ENCODE assay signal across 26 cellular contexts in the genomic region with DNA sequence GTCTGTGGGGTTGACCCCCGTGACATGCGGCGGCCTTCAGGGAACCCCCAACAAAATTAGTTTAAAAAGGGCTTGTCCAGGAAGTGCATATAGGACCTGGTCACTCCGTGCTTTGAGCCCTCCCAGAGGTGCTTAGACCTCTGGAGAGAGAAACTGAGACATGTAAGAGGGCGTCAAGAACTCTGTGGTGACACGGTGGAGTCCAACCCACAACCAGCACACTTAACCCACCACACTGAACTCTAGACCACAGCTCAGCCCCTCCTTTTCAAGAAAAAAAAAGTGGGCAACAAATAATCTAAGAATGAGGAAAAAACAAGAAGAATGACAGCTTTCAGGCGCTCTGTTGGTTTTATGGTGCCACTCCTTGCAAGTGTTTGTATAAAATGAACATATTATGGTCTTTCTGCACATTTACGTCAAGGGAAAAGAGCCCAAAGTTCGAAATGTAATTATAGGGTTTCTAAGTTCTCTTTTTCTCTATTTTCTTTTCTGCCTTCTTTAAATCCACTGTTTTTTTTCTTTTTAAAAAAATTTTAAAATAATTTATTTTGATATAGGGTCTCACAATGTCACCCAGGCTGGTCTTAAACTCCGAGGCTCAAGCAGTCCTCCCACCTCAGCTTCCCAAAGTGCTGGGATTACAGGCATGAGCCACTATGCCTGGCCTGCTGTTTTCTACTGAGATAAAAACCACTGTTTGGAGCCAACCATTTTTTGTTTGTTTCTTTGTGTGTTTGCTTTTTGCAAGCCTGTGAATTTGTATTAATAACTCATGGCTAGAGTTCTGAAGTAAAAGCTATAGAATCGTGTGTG. TPM values are rescaled to one million over a fixed set of nuclear protein-coding genes. Genes with fewer than 3 reads are reported as not detected.
DNase-seq lines count a peak whose midpoint lies in the region; ATAC-seq and TF ChIP-seq lines count a peak whose summit lies in the region.
"Had no signal": no experiment of that assay in that cellular context is flagged by ENCODE, and none has a peak within 500 bp of the region (broad histone marks: within the 10 kb centered on the region; RNA-seq: fewer than 3 reads in every experiment).

No MANE protein-coding gene starts in this region.

- H3K9me3 ChIP-seq in mesodermal cell (ENCODE audit: control insufficient read depth, low read length) = no peaks in the 10 kb centered on the region
- H3K9me3 ChIP-seq: gastroesophageal sphincter, prostate gland, SK-N-SH had no signal

- TF ChIP-seq CTCF in GM12865 (IDR thresholded peaks at IDR 0.05; ENCODE audit: insufficient read depth, low read depth, low read length, missing control alignments) = no peak
- no peak for TF ChIP-seq CTCF in GM10266 (IDR thresholded peaks at IDR 0.05; ENCODE audit: control insufficient read depth, insufficient read depth, low read depth, missing control alignments)

- H3K27ac ChIP-seq in mesodermal cell (ENCODE audit: low read depth, low read length, severe bottlenecking) = peak overlapping the region; percentile 72

- DNase-seq in GM12865 (ENCODE audit: low read depth) (peak; percentile 7), astrocyte of the hippocampus (ENCODE audit: low read depth, low spot score) (peak; percentile 39), smooth muscle cell of the brain vasculature (ENCODE audit: low read depth, low spot score) (peak; percentile 44), GM10266 (ENCODE audit: extremely low spot score) (no peak)
- no peak for DNase-seq in activated CD8-positive, alpha-beta memory T cell treated with anti-CD3 and anti-CD28 coated beads, Interleukin-2, amount 50 U/mL, for 4 hours
- DNase-seq: activated B cell treated with CpG ODN at 0.5 μM for 24 hours; activated CD8-positive, alpha-beta T cell treated with anti-CD3 and anti-CD28 coated beads for 36 hours; activated naive CD4-positive, alpha-beta T cell; activated T-cell treated with anti-CD3 and anti-CD28 coated beads, Interleukin-2, amount 50 U/mL, for 24 hours; amniotic stem cell; CD4-positive, alpha-beta T cell; central memory CD4-positive, alpha-beta T cell; effector CD4-positive, alpha-beta T cell; GF-D8; H9; Kasumi-1; NCI-H1092; NCI-H1930; SK-N-SH; stimulated activated CD4-positive, alpha-beta T cell treated with anti-CD3 and anti-CD28 coated beads, Interleukin-4, amount 100 ng/mL, for 4 hours; T-helper 9 cell had no signal

- no peaks in the 10 kb centered on the region for H3K36me3 ChIP-seq in mesodermal cell (ENCODE audit: control insufficient read depth, insufficient read depth, low read length)
- H3K36me3 ChIP-seq: gastroesophageal sphincter, prostate gland had no signal

- 84 to 87% methylated on average over 4 to 8 of the region's 11 CpGs for WGBS in mesodermal cell (ENCODE audit: insufficient coverage in 2 of 2), 2 experiments

- ATAC-seq in GM18502 (IDR thresholded peaks at IDR 0.05; ENCODE audit: poor library complexity, unreplicated experiment) (no peak), HG03442 (IDR thresholded peaks at IDR 0.05; ENCODE audit: unreplicated experiment) (no peak)
- ATAC-seq: activated CD8-positive, alpha-beta T cell treated with anti-CD3 and anti-CD28 coated beads for 36 hours; gastroesophageal sphincter had no signal

- H3K4me1 ChIP-seq in mesodermal cell (ENCODE audit: control insufficient read depth, insufficient read depth, low read length, poor library complexity, severe bottlenecking) = peaks cover 19% of the 10 kb centered on the region
- H3K4me1 ChIP-seq: prostate gland had no signal

- H3K4me3 ChIP-seq in GM12865 (ENCODE audit: low read depth, low read length) (no peak overlapping the region), mesodermal cell (ENCODE audit: extremely low read depth, insufficient read depth, low read length, poor library complexity, severe bottlenecking) (no peak overlapping the region)
- H3K4me3 ChIP-seq: gastroesophageal sphincter, prostate gland had no signal

RNA-seq across cellular contexts. Expression of a gene that starts 50.1 kb away (rescaled TPM):
- polyA plus RNA-seq in mesodermal cell (2013, experiment 1 of 2) = 43.5 TPM
- 47.0 TPM for polyA plus RNA-seq in mesodermal cell (2013, experiment 2 of 2)

Comparison
In these comparisons a context has a peak if more than half of its experiments do, and no peak if none do; other contexts are left out.
1. DNase-seq: peak in GM12865 (single experiment), astrocyte of the hippocampus (single experiment) and smooth muscle cell of the brain vasculature (single experiment); none in GM10266 (single experiment) and activated CD8-positive, alpha-beta memory T cell treated with anti-CD3 and anti-CD28 coated beads, Interleukin-2, amount 50 U/mL, for 4 hours (single experiment).